Comparison of ENCODE assay signal across 1 cellular context in the genomic region with DNA sequence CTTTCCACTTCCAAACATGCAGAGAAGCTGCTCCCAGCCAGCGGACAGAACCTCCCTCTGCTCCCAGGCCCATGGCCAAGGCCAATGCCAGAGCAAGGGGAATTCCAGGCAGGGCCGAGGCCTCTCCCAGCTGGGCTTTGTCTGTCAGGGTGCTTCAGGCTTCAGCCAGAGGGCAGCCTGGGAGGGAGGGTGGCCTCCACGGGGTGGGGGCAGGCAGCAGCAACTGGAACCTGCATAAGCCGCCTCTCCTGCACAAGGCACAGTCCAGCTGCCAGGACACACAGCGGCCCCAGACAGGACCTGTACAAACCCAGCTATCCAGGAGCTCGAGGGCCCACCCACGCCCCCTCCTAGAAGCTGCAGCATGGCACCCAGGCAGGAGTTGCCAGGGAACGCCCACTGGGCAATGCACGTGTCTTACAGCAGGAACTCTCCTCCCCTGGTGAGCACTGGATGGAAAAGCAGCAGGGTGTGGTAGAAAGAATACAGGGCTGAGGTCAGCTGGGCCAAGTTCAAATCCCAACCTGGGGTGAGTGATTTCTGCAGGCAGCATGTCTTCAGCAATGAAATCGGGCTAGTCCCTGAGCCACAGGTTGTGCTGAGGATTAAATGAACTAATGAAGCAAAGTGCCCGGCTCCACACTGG.
TF ChIP-seq lines count a peak whose summit lies in the region.

No MANE protein-coding gene starts in this region.

TF ChIP-seq in GM23338, 12 proteins besides CTCF, POLR2A, EP300 and RAD21 (continued from another document):
- TF ChIP-seq, protein P1, sequence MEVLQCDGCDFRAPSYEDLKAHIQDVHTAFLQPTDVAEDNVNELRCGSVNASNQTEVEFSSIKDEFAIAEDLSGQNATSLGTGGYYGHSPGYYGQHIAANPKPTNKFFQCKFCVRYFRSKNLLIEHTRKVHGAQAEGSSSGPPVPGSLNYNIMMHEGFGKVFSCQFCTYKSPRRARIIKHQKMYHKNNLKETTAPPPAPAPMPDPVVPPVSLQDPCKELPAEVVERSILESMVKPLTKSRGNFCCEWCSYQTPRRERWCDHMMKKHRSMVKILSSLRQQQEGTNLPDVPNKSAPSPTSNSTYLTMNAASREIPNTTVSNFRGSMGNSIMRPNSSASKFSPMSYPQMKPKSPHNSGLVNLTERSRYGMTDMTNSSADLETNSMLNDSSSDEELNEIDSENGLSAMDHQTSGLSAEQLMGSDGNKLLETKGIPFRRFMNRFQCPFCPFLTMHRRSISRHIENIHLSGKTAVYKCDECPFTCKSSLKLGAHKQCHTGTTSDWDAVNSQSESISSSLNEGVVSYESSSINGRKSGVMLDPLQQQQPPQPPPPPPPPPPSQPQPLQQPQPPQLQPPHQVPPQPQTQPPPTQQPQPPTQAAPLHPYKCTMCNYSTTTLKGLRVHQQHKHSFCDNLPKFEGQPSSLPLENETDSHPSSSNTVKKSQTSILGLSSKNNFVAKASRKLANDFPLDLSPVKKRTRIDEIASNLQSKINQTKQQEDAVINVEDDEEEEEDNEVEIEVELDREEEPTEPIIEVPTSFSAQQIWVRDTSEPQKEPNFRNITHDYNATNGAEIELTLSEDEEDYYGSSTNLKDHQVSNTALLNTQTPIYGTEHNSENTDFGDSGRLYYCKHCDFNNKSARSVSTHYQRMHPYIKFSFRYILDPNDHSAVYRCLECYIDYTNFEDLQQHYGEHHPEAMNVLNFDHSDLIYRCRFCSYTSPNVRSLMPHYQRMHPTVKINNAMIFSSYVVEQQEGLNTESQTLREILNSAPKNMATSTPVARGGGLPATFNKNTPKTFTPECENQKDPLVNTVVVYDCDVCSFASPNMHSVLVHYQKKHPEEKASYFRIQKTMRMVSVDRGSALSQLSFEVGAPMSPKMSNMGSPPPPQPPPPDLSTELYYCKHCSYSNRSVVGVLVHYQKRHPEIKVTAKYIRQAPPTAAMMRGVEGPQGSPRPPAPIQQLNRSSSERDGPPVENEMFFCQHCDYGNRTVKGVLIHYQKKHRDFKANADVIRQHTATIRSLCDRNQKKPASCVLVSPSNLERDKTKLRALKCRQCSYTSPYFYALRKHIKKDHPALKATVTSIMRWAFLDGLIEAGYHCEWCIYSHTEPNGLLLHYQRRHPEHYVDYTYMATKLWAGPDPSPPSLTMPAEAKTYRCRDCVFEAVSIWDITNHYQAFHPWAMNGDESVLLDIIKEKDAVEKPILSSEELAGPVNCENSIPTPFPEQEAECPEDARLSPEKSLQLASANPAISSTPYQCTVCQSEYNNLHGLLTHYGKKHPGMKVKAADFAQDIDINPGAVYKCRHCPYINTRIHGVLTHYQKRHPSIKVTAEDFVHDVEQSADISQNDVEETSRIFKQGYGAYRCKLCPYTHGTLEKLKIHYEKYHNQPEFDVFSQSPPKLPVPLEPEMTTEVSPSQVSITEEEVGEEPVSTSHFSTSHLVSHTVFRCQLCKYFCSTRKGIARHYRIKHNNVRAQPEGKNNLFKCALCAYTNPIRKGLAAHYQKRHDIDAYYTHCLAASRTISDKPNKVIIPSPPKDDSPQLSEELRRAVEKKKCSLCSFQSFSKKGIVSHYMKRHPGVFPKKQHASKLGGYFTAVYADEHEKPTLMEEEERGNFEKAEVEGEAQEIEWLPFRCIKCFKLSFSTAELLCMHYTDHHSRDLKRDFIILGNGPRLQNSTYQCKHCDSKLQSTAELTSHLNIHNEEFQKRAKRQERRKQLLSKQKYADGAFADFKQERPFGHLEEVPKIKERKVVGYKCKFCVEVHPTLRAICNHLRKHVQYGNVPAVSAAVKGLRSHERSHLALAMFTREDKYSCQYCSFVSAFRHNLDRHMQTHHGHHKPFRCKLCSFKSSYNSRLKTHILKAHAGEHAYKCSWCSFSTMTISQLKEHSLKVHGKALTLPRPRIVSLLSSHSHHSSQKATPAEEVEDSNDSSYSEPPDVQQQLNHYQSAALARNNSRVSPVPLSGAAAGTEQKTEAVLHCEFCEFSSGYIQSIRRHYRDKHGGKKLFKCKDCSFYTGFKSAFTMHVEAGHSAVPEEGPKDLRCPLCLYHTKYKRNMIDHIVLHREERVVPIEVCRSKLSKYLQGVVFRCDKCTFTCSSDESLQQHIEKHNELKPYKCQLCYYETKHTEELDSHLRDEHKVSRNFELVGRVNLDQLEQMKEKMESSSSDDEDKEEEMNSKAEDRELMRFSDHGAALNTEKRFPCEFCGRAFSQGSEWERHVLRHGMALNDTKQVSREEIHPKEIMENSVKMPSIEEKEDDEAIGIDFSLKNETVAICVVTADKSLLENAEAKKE (CRISPR knock-in tag; IDR thresholded peaks at IDR 0.05), result no peak
- no peak for TF ChIP-seq ZNF331 (CRISPR knock-in tag; IDR thresholded peaks at IDR 0.05; ENCODE audit: low read depth)
- TF ChIP-seq NANOG (IDR thresholded peaks at IDR 0.05; ENCODE audit: borderline replicate concordance), result no peak
- TF ChIP-seq EZH2 (IDR thresholded peaks at IDR 0.05; ENCODE audit: low read depth, unreplicated experiment), result no peak
- TF ChIP-seq EZH2phosphoT487 (IDR thresholded peaks at IDR 0.05; ENCODE audit: unreplicated experiment), result no peak
- no peak for TF ChIP-seq ZNF114 (CRISPR knock-in tag; IDR thresholded peaks at IDR 0.05)
- TF ChIP-seq CREB1 (CRISPR knock-in tag; IDR thresholded peaks at IDR 0.05; ENCODE audit: low read depth), result no peak
- TF ChIP-seq, protein P2, sequence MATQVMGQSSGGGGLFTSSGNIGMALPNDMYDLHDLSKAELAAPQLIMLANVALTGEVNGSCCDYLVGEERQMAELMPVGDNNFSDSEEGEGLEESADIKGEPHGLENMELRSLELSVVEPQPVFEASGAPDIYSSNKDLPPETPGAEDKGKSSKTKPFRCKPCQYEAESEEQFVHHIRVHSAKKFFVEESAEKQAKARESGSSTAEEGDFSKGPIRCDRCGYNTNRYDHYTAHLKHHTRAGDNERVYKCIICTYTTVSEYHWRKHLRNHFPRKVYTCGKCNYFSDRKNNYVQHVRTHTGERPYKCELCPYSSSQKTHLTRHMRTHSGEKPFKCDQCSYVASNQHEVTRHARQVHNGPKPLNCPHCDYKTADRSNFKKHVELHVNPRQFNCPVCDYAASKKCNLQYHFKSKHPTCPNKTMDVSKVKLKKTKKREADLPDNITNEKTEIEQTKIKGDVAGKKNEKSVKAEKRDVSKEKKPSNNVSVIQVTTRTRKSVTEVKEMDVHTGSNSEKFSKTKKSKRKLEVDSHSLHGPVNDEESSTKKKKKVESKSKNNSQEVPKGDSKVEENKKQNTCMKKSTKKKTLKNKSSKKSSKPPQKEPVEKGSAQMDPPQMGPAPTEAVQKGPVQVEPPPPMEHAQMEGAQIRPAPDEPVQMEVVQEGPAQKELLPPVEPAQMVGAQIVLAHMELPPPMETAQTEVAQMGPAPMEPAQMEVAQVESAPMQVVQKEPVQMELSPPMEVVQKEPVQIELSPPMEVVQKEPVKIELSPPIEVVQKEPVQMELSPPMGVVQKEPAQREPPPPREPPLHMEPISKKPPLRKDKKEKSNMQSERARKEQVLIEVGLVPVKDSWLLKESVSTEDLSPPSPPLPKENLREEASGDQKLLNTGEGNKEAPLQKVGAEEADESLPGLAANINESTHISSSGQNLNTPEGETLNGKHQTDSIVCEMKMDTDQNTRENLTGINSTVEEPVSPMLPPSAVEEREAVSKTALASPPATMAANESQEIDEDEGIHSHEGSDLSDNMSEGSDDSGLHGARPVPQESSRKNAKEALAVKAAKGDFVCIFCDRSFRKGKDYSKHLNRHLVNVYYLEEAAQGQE (IDR thresholded peaks at IDR 0.05; ENCODE audit: unreplicated experiment), result no peak
- TF ChIP-seq, protein P3, sequence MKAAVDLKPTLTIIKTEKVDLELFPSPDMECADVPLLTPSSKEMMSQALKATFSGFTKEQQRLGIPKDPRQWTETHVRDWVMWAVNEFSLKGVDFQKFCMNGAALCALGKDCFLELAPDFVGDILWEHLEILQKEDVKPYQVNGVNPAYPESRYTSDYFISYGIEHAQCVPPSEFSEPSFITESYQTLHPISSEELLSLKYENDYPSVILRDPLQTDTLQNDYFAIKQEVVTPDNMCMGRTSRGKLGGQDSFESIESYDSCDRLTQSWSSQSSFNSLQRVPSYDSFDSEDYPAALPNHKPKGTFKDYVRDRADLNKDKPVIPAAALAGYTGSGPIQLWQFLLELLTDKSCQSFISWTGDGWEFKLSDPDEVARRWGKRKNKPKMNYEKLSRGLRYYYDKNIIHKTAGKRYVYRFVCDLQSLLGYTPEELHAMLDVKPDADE (IDR thresholded peaks at IDR 0.05), result no peak
